In genomic region chr1:244852694-244853093, GRCh38 we compare ENCODE assay signal across 1 cellular context.
TF ChIP-seq lines count a peak whose summit lies in the region.

No MANE protein-coding gene starts in this region.

TF ChIP-seq in GM12878, 131 proteins besides CTCF, POLR2A, EP300 and RAD21:
- TF ChIP-seq YBX1 (IDR thresholded peaks at IDR 0.05) (no peak), BCL3 (IDR thresholded peaks at IDR 0.05; ENCODE audit: borderline replicate concordance, insufficient read depth, low read depth, low read length, poor library complexity, severe bottlenecking) (no peak), CBFB (IDR thresholded peaks at IDR 0.05; ENCODE audit: low read depth) (no peak), BACH1 (IDR thresholded peaks at IDR 0.05; ENCODE audit: borderline replicate concordance) (no peak), POLR2AphosphoS5 (IDR thresholded peaks at IDR 0.05; ENCODE audit: low read length) (peak; percentile 67)
TF ChIP-seq in GM12878: peak in this region for 1.
